ENCODE assay signal across 10 cellular contexts in the genomic region with DNA sequence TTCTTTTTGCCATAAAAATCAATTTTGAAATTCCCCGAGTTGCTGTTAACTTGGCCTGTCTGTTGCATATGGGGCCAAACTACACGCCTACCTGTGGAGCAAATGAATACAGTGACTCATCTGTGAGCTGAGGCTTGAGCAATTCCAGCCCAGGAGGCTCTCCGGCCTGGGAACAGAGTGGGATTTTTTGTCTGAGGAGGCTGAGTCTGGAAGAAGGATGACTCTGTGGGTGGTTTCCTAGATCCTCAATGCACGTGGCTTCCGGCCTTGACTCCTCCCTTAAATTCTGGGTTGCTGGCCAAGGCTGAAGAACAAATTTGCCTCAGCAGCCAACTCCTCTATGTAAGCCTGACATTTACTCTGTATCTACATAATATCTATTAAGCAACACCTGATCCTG.
DNase-seq lines count a peak whose midpoint lies in the region; ATAC-seq and TF ChIP-seq lines count a peak whose summit lies in the region.
"Had no signal": no experiment of that assay in that cellular context is flagged by ENCODE, and none has a peak within 500 bp of the region (broad histone marks: within the 10 kb centered on the region; RNA-seq: fewer than 3 reads in every experiment).

No MANE protein-coding gene starts in this region.

- no peaks in the 10 kb centered on the region for H3K27me3 ChIP-seq in BJ (ENCODE audit: control insufficient read depth, insufficient read depth, low read length)
- no peaks in the 10 kb centered on the region for H3K27me3 ChIP-seq in PC-3 (ENCODE audit: low read length)
- H3K27me3 ChIP-seq in neuronal stem cell (ENCODE audit: control insufficient read depth in 3 of 3, insufficient read depth in 3 of 3, low read depth in 1 of 3, low read length in 3 of 3): no peaks in the 10 kb centered on the region

- H2BK5ac ChIP-seq in neuronal stem cell (ENCODE audit: low read length): no peak overlapping the region

- H3K79me2 ChIP-seq in PC-3 (ENCODE audit: low read length): no peaks in the 10 kb centered on the region

- DNase-seq in BJ (ENCODE audit: low read depth) (peak; percentile 48), PC-3 (peak; percentile 77), fibroblast of peridontal ligament (ENCODE audit: extremely low read depth) (peak; percentile 61), neuronal stem cell (ENCODE audit: low spot score) (no peak), foreskin melanocyte (no peak), Calu3 (no peak)
- DNase-seq in naive thymus-derived CD8-positive, alpha-beta T cell: no peak
- DNase-seq: activated CD8-positive, alpha-beta memory T cell treated with anti-CD3 and anti-CD28 coated beads, Interleukin-2, amount 50 U/mL, for 4 hours; SK-N-SH had no signal

- no peak for TF ChIP-seq CTCF in BJ (IDR thresholded peaks at IDR 0.05; ENCODE audit: insufficient read depth, low read depth, low read length)
- TF ChIP-seq CTCF in PC-3 (conservative IDR thresholded peaks at IDR 0.05; ENCODE audit: low read depth, low read length): no peak
- no peak for TF ChIP-seq CTCF in Calu3 (IDR thresholded peaks at IDR 0.05; ENCODE audit: unreplicated experiment)

- ATAC-seq in PC-3 (peak; percentile 35), GM21619 (IDR thresholded peaks at IDR 0.05; ENCODE audit: unreplicated experiment) (no peak)
- ATAC-seq in naive thymus-derived CD8-positive, alpha-beta T cell: no peak

- no peak overlapping the region for H4K91ac ChIP-seq in neuronal stem cell (ENCODE audit: low read depth, low read length, poor library complexity)

- intact Hi-C loops in PC-3 (cut with micrococcal nuclease) (loop anchor here (2.0 kb wide), 1 partner anchor 21 kb away; no protein-coding TSS in a partner anchor), Calu3 (cut with micrococcal nuclease; ENCODE audit: unreplicated experiment) (no loop called here)

- H3K4me1 ChIP-seq in PC-3 (ENCODE audit: insufficient read depth, low read length) (peaks cover 36% of the 10 kb centered on the region), neuronal stem cell (ENCODE audit: control insufficient read depth in 2 of 2, insufficient read depth in 1 of 2, low read depth in 1 of 2, low read length in 2 of 2) (peaks cover 0 to 6% of the 10 kb centered on the region in 2 donors)

- POLR2A ChIA-PET in BJ (lab: Charles Lee) (no interaction called here), PC-3 (lab: Charles Lee; ENCODE audit: unreplicated experiment) (no interaction called here)
- POLR2A ChIA-PET in naive thymus-derived CD8-positive, alpha-beta T cell (lab: Charles Lee): no interaction called here

- CTCF ChIA-PET in BJ (lab: Yijun Ruan, JAX): interaction anchor here (0.8 kb wide), 1 partner anchor 16 kb away, joined by 3 read pairs; no protein-coding TSS in a partner anchor
- CTCF ChIA-PET in PC-3 (lab: Charles Lee): no interaction called here
- CTCF ChIA-PET in Calu3 (lab: Charles Lee): interaction anchor here (0.9 kb wide), 1 partner anchor 80 kb away, joined by 3 read pairs; no protein-coding TSS in a partner anchor

- H3K4me2 ChIP-seq in PC-3 (ENCODE audit: low read length) (peak overlapping the region; percentile 53; the same call in 1 of the 2 replicates), neuronal stem cell (ENCODE audit: insufficient read depth, low read length, poor library complexity, severe bottlenecking) (no peak overlapping the region)

- H4K20me1 ChIP-seq in PC-3 (ENCODE audit: low read length): no peaks in the 10 kb centered on the region

- H2AK5ac ChIP-seq in neuronal stem cell (ENCODE audit: low read depth, low read length): no peak overlapping the region

- peaks cover 21% of the 10 kb centered on the region for H3K4me1 Mint-ChIP-seq in Calu3 (ENCODE audit: low read depth, unreplicated experiment)
- H3K4me1 Mint-ChIP-seq in naive thymus-derived CD8-positive, alpha-beta T cell: peaks cover 0 to 13% (median under 1%) of the 10 kb centered on the region in 4 donors

- H3K36me3 Mint-ChIP-seq in Calu3 (ENCODE audit: insufficient read depth, unreplicated experiment): no peaks in the 10 kb centered on the region
- peaks cover 2 to 17% (median 5%) of the 10 kb centered on the region in 3 donors for H3K36me3 Mint-ChIP-seq in naive thymus-derived CD8-positive, alpha-beta T cell

- no peak overlapping the region for H3K4ac ChIP-seq in neuronal stem cell (ENCODE audit: low read length)

- no peaks in the 10 kb centered on the region for H3K9me3 ChIP-seq in PC-3 (ENCODE audit: low read length)
- H3K9me3 ChIP-seq in neuronal stem cell (replicated peaks in 1 of 2; ENCODE audit: control insufficient read depth in 2 of 2, insufficient read depth in 1 of 2, low read depth in 1 of 2, low read length in 2 of 2): peaks cover 0 to 6% of the 10 kb centered on the region in 2 donors
- H3K9me3 ChIP-seq: SK-N-SH had no signal

- no peak overlapping the region for H3K4me3 ChIP-seq in BJ (ENCODE audit: low read depth, low read length)
- H3K4me3 ChIP-seq in PC-3 (ENCODE audit: low read length): no peak overlapping the region
- H3K4me3 ChIP-seq in neuronal stem cell (ENCODE audit: low read length in 2 of 2): no peak overlapping the region

- no peaks in the 10 kb centered on the region for H3K9me2 ChIP-seq in PC-3 (replicated peaks; ENCODE audit: low read length)
- H3K9me2 ChIP-seq: SK-N-SH had no signal

- no peak overlapping the region for H2BK120ac ChIP-seq in neuronal stem cell (ENCODE audit: low read depth, low read length)

- H2AFZ ChIP-seq in PC-3 (ENCODE audit: low read length) (0 out of 2 replicates have a peak overlapping the region, but pooled peaks have one; percentile 2), neuronal stem cell (ENCODE audit: low read length) (peak overlapping the region; percentile 38)

- H3K23ac ChIP-seq in neuronal stem cell (ENCODE audit: low read depth, low read length, poor library complexity): no peak overlapping the region

- H3K14ac ChIP-seq in neuronal stem cell (ENCODE audit: low read length): no peak overlapping the region

- peaks cover 13% of the 10 kb centered on the region for H3K9me3 Mint-ChIP-seq in Calu3 (ENCODE audit: low read depth, unreplicated experiment)
- H3K9me3 Mint-ChIP-seq in naive thymus-derived CD8-positive, alpha-beta T cell: peaks cover 4 to 24% (median 11%) of the 10 kb centered on the region in 9 donors

- H2BK15ac ChIP-seq in neuronal stem cell (ENCODE audit: low read length): no peak overlapping the region

- H2BK12ac ChIP-seq in neuronal stem cell (ENCODE audit: low read length): no peak overlapping the region

- no peaks in the 10 kb centered on the region for H3K27me3 Mint-ChIP-seq in Calu3 (ENCODE audit: unreplicated experiment)
- H3K27me3 Mint-ChIP-seq in naive thymus-derived CD8-positive, alpha-beta T cell: peaks cover 7 to 33% (median 13%) of the 10 kb centered on the region in 5 donors

- no peaks in the 10 kb centered on the region for H3K79me1 ChIP-seq in neuronal stem cell (ENCODE audit: low read depth, low read length)

- no peak overlapping the region for H4K8ac ChIP-seq in neuronal stem cell (ENCODE audit: low read depth, low read length)

- H3K27ac ChIP-seq in PC-3 (ENCODE audit: low read length) (peak overlapping the region; percentile 84), neuronal stem cell (replicated peaks; ENCODE audit: low read length) (no peak overlapping the region)

- no peak overlapping the region for H3K27ac Mint-ChIP-seq in Calu3 (ENCODE audit: unreplicated experiment)
- no peak overlapping the region for H3K27ac Mint-ChIP-seq in naive thymus-derived CD8-positive, alpha-beta T cell

- BruUV-seq in PC-3 (replicated peaks; lab: Mats Ljungman, UMichigan) (no TSS peak), Calu3 (replicated peaks; lab: Mats Ljungman, UMichigan) (no TSS peak)

- H3K4me3 Mint-ChIP-seq in Calu3 (ENCODE audit: low read depth, unreplicated experiment): no peak overlapping the region
- no peak overlapping the region for H3K4me3 Mint-ChIP-seq in naive thymus-derived CD8-positive, alpha-beta T cell

- no peak overlapping the region for H3K9ac ChIP-seq in PC-3 (ENCODE audit: low read length)
- no peak overlapping the region for H3K9ac ChIP-seq in neuronal stem cell (ENCODE audit: low read depth, low read length, poor library complexity)

- no peak overlapping the region for H3K18ac ChIP-seq in neuronal stem cell (ENCODE audit: low read length)

- H3K36me3 ChIP-seq in BJ (ENCODE audit: control insufficient read depth, insufficient read depth, low read length) (no peaks in the 10 kb centered on the region), PC-3 (ENCODE audit: low read depth, low read length) (no peaks in the 10 kb centered on the region), neuronal stem cell (replicated peaks in 1 of 2; ENCODE audit: control insufficient read depth in 2 of 2, insufficient read depth in 2 of 2, low read length in 2 of 2) (no peaks in the 10 kb centered on the region)

- no CpG with 5 or more reads among the region's 5 CpGs for WGBS in neuronal stem cell (ENCODE audit: extremely low coverage in 2 of 2, insufficient read length in 2 of 2, insufficient replicate concordance in 1 of 2), 2 donors

- H3F3A ChIP-seq in PC-3 (ENCODE audit: low read length, unreplicated experiment): peaks cover 4% of the 10 kb centered on the region

Comparison
In these comparisons a context has a peak if more than half of its experiments do, and no peak if none do; other contexts are left out.
1. DNase-seq: peak in BJ (single experiment), PC-3 (single experiment) and fibroblast of peridontal ligament (single experiment); none in neuronal stem cell (single experiment), foreskin melanocyte (single experiment), Calu3 (single experiment) and naive thymus-derived CD8-positive, alpha-beta T cell (0 of 10).